ENCODE assay signal across 12 cellular contexts in the genomic region with DNA sequence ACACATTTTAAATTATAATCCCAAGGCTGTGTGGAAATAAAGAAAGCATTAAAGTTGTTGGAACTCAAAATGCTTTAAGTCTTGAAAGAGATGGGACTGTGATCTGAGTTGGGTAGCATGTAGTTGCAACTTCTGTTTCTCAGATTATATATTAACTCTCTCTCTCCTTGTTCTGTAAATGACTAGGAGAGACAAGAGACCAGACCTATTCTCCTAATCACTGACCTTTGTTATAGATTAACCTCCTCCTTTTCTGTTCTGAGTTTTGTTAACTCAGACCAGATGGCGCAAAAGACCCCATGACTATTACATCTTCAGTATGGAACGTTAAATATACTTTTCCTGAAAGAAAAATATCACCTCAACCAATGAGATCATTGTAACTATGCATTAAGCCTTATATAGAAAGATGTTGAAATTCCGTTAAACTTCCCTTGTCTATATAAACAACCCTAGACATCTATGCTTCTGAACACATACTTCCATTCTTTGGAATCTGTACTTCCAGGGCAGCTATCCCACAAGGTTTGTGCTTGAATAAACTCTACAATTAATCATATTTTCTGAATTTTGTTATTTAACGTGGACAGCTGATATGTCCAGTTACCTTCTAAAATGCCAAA.
DNase-seq lines count a peak whose midpoint lies in the region; ATAC-seq, FAIRE-seq and TF ChIP-seq lines count a peak whose summit lies in the region.
"Had no signal": no experiment of that assay in that cellular context is flagged by ENCODE, and none has a peak within 500 bp of the region (broad histone marks: within the 10 kb centered on the region; RNA-seq: fewer than 3 reads in every experiment).

No MANE protein-coding gene starts in this region.

- no peak overlapping the region for H3K9ac ChIP-seq in kidney (ENCODE audit: low read length in 2 of 2)

- H3K4me1 ChIP-seq in kidney (ENCODE audit: control insufficient read depth in 1 of 2, insufficient read depth in 1 of 2, low read depth in 1 of 2, low read length in 2 of 2): no peaks in the 10 kb centered on the region
- no peaks in the 10 kb centered on the region for H3K4me1 ChIP-seq in CD8-positive, alpha-beta memory T cell (ENCODE audit: insufficient read depth, low read length)

- H3K9me3 Mint-ChIP-seq in CD8-positive, alpha-beta memory T cell: peaks cover 0 to 6% (median 2%) of the 10 kb centered on the region in 5 donors

- ATAC-seq in GM18511 (IDR thresholded peaks at IDR 0.05; ENCODE audit: unreplicated experiment): peak; percentile 98
- peak; percentile 97 for ATAC-seq in GM21528 (IDR thresholded peaks at IDR 0.05; ENCODE audit: low FRiP score, unreplicated experiment)
- ATAC-seq in HG03175 (IDR thresholded peaks at IDR 0.05; ENCODE audit: unreplicated experiment): peak; percentile 99
- ATAC-seq in HG02870 (IDR thresholded peaks at IDR 0.05; ENCODE audit: unreplicated experiment): no peak

- H3K27me3 ChIP-seq in CD8-positive, alpha-beta memory T cell (ENCODE audit: insufficient read depth, low read length, poor library complexity, severe bottlenecking): no peaks in the 10 kb centered on the region
- H3K27me3 ChIP-seq: stomach had no signal

- no peak for FAIRE-seq in kidney (lab: Jason Lieb, UNC)

- peak overlapping the region; percentile 20 to 25 for H3K27ac ChIP-seq in kidney (ENCODE audit: low read depth in 2 of 2, low read length in 2 of 2)
- no peak overlapping the region for H3K27ac ChIP-seq in CD8-positive, alpha-beta memory T cell (ENCODE audit: low read depth, low read length)
- H3K27ac ChIP-seq: stomach had no signal

- no peak overlapping the region for H3K27ac Mint-ChIP-seq in CD8-positive, alpha-beta memory T cell

- no peak for DNase-seq in kidney
- no peak for DNase-seq in GOT3 (lab: John Stamatoyannopoulos, UW)
- no peak for DNase-seq in anterior cingulate cortex (lab: John Stamatoyannopoulos, UW)
- DNase-seq in CD8-positive, alpha-beta memory T cell: no peak
- DNase-seq: amniotic stem cell; NCI-H1105; stimulated activated CD4-positive, alpha-beta T cell treated with anti-CD3 and anti-CD28 coated beads, Interleukin-1b, Interleukin-23, amount 100 ng/mL, for 48 hours; stomach had no signal

- no peaks in the 10 kb centered on the region for H3K9me3 ChIP-seq in kidney (ENCODE audit: control insufficient read depth in 1 of 2, low read length in 2 of 2)
- no peaks in the 10 kb centered on the region for H3K9me3 ChIP-seq in CD8-positive, alpha-beta memory T cell (ENCODE audit: low read length)

- peaks cover 1 to 19% of the 10 kb centered on the region in 2 donors for H3K27me3 Mint-ChIP-seq in CD8-positive, alpha-beta memory T cell

- H3K4me3 ChIP-seq in kidney (ENCODE audit: low read length in 2 of 2): no peak overlapping the region
- H3K4me3 ChIP-seq in CD8-positive, alpha-beta memory T cell (ENCODE audit: low read length): no peak overlapping the region
- H3K4me3 ChIP-seq: stomach had no signal

- intact Hi-C loops in kidney (cut with DNase I): no loop called here

- no peaks in the 10 kb centered on the region for H3K36me3 ChIP-seq in kidney (ENCODE audit: control insufficient read depth in 1 of 2, insufficient read depth in 2 of 2, low read length in 2 of 2)
- no peaks in the 10 kb centered on the region for H3K36me3 ChIP-seq in CD8-positive, alpha-beta memory T cell (ENCODE audit: insufficient read depth, low read length)
- H3K36me3 ChIP-seq: stomach had no signal

- H3K4me1 Mint-ChIP-seq in CD8-positive, alpha-beta memory T cell: no peaks in the 10 kb centered on the region

- no peak for TF ChIP-seq CTCF in kidney (IDR thresholded peaks at IDR 0.05; ENCODE audit: borderline replicate concordance, extremely low read depth, insufficient read depth)

- no peak overlapping the region for H3K4me3 Mint-ChIP-seq in CD8-positive, alpha-beta memory T cell

- no peaks in the 10 kb centered on the region for H3K36me3 Mint-ChIP-seq in CD8-positive, alpha-beta memory T cell

- CTCF ChIA-PET in CD8-positive, alpha-beta memory T cell (lab: Charles Lee): no interaction called here

- POLR2A ChIA-PET in CD8-positive, alpha-beta memory T cell (lab: Charles Lee): no interaction called here
